10 cellular contexts compared by ENCODE assay signal in genomic region chr11:29018631-29019030, GRCh38.
DNase-seq lines count a peak whose midpoint lies in the region; ATAC-seq, FAIRE-seq and TF ChIP-seq lines count a peak whose summit lies in the region.
"Had no signal": no experiment of that assay in that cellular context is flagged by ENCODE, and none has a peak within 500 bp of the region (broad histone marks: within the 10 kb centered on the region; RNA-seq: fewer than 3 reads in every experiment).

No MANE protein-coding gene starts in this region.

- no peaks in the 10 kb centered on the region for H3K4me1 ChIP-seq in ovary (ENCODE audit: insufficient read depth)

- peak; percentile 88 for ATAC-seq in SK-N-SH treated with all-trans-retinoic acid at 6 μM for 48 hours
- ATAC-seq: stimulated activated memory B cell treated with anti-CD40 and anti-IgM and Interleukin-4, amounts not matched to agents 10 μg/mL and 1 μg/mL and 100 μg/mL, for 72 hours had no signal

- WGBS in ovary, 3 donors, result 3 to 10% (median 3%) methylated on average over 2 of the region's 2 CpGs

- FAIRE-seq in H54 (lab: Jason Lieb, UNC), result peak; percentile 98
- FAIRE-seq in urothelium cell line (lab: Jason Lieb, UNC), result no peak

- H3K4me3 ChIP-seq in fibroblast of villous mesenchyme (ENCODE audit: low read depth, low read length) (no peak overlapping the region), ovary (no peak overlapping the region), MG63 (no peak overlapping the region)

- no peak for TF ChIP-seq EP300 in ovary (IDR thresholded peaks at IDR 0.05)

- TF ChIP-seq CTCF in fibroblast of villous mesenchyme (IDR thresholded peaks at IDR 0.05; ENCODE audit: insufficient read depth, low read depth, low read length), result no peak
- no peak for TF ChIP-seq CTCF in ovary (IDR thresholded peaks at IDR 0.05)

- intact Hi-C loops in ovary (cut with DNase I), result no loop called here

- peak; percentile 19 for DNase-seq in H54 (ENCODE audit: insufficient read length, low spot score)
- peak; percentile 77 for DNase-seq in fibroblast of villous mesenchyme (ENCODE audit: low read depth)
- peak; percentile 22 for DNase-seq in urothelium cell line (ENCODE audit: low spot score)
- no peak for DNase-seq in ovary
- no peak for DNase-seq in MG63
- DNase-seq in NCI-H187 (lab: John Stamatoyannopoulos, UW), result no peak
- DNase-seq: NCI-H526 treated with DMSO at 0.1 percent for 48 hours, T-helper 2 cell had no signal

- H3K9me3 ChIP-seq in ovary, result no peaks in the 10 kb centered on the region
- peaks cover 12% of the 10 kb centered on the region for H3K9me3 ChIP-seq in MG63

- H3K27ac ChIP-seq in ovary, result no peak overlapping the region

- H3K27me3 ChIP-seq in ovary, result no peaks in the 10 kb centered on the region
- no peaks in the 10 kb centered on the region for H3K27me3 ChIP-seq in MG63

- H3K36me3 ChIP-seq in ovary (no peaks in the 10 kb centered on the region), MG63 (peaks cover 1% of the 10 kb centered on the region; the same call in 1 of the 2 replicates)

- TF ChIP-seq POLR2A in H54 (IDR thresholded peaks at IDR 0.05; ENCODE audit: low read depth, low read length) (no peak), ovary (IDR thresholded peaks at IDR 0.05) (no peak)

TF ChIP-seq in SK-N-SH treated with all-trans-retinoic acid at 6 μM for 48 hours, 23 proteins besides CTCF, POLR2A, EP300 and RAD21:
- TF ChIP-seq BACH2 (CRISPR knock-in tag; IDR thresholded peaks at IDR 0.05; ENCODE audit: borderline replicate concordance), result no peak
- no peak for TF ChIP-seq GLIS3 (CRISPR knock-in tag; IDR thresholded peaks at IDR 0.05)
- TF ChIP-seq POU6F1 (CRISPR knock-in tag; IDR thresholded peaks at IDR 0.05; ENCODE audit: borderline replicate concordance, low read depth), result no peak
- TF ChIP-seq ISL1 (CRISPR knock-in tag; IDR thresholded peaks at IDR 0.05), result no peak
- no peak for TF ChIP-seq CSDC2 (CRISPR knock-in tag; IDR thresholded peaks at IDR 0.05)
- TF ChIP-seq ZNF70 (CRISPR knock-in tag; IDR thresholded peaks at IDR 0.05), result no peak
- no peak for TF ChIP-seq CSRNP3 (CRISPR knock-in tag; IDR thresholded peaks at IDR 0.05)
TF ChIP-seq in SK-N-SH treated with all-trans-retinoic acid at 6 μM for 48 hours: peak in this region for 0.

Comparison
In these comparisons a context has a peak if more than half of its experiments do, and no peak if none do; other contexts are left out.
1. DNase-seq: peak in H54 (single experiment), fibroblast of villous mesenchyme (single experiment) and urothelium cell line (single experiment); none in ovary (0 of 5), MG63 (single experiment) and NCI-H187 (0 of 2).